ENCODE assay signal across 8 cellular contexts in the genomic region with DNA sequence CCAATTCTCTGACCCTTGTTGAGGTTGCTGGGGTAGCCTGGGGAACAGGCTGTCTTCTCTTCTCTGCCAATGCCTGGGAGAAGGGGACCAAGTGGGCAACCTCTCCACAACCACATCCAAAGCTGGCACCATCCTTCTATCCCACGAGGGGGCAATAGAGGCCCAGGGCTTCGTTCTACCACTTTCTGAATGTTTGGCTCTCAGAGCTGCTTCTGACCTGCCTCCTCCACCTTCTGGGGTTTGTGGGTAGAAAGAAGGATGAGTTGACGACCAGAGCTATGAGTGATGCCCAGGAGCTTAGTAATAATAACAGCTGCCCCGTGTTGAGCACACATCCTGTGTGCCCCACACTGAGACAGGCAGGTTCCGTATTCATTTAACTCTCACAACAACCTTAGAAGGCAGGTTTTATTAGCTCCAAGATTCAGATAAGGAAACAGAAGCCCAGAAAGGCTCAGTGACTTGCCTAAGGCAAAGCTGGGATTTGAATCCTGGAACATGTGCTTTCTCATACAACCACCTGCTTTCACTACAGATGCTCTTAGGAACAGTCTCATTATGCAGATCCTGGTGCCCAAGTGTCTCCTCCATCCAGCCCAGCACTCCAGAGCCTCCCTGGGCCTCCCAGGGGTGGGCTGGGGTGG. TPM values are rescaled to one million over a fixed set of nuclear protein-coding genes. Genes with fewer than 3 reads are reported as not detected.
DNase-seq lines count a peak whose midpoint lies in the region; ATAC-seq and TF ChIP-seq lines count a peak whose summit lies in the region.

No MANE protein-coding gene starts in this region.

- H3K4me3 Mint-ChIP-seq in H9 (no peak overlapping the region), activated B cell treated with CpG ODN at 0.5 μM for 24 hours (no peak overlapping the region)

- no CpG with 5 or more reads among the region's 5 CpGs for WGBS in H9 (ENCODE audit: extremely low coverage, insufficient read length, low lambda C conversion rate)

- H2BK5ac ChIP-seq in H9 (ENCODE audit: insufficient read length, low read length) = no peak overlapping the region

- no peak overlapping the region for H2BK15ac ChIP-seq in H9 (ENCODE audit: low read depth, low read length)

- H3T11ph ChIP-seq in H9 (ENCODE audit: low read length) = no peak overlapping the region

- no peaks in the 10 kb centered on the region for H3K4me1 ChIP-seq in H9 (ENCODE audit: insufficient read depth, low read length)
- peaks cover 6% of the 10 kb centered on the region for H3K4me1 ChIP-seq in mucosa of descending colon (ENCODE audit: low read depth)

- H4K20me1 ChIP-seq in H9 (ENCODE audit: control insufficient read depth, insufficient read depth, insufficient read length) = no peaks in the 10 kb centered on the region

- no peak overlapping the region for H3K56ac ChIP-seq in H9 (ENCODE audit: insufficient read length, low read depth, low read length)

- no peak overlapping the region for H3K4me2 ChIP-seq in H9 (ENCODE audit: insufficient read depth, insufficient read length, low read length)

- H2BK120ac ChIP-seq in H9 (ENCODE audit: low read depth, low read length, poor library complexity, severe bottlenecking) = no peak overlapping the region

- H3K36me3 Mint-ChIP-seq in H9 (ENCODE audit: insufficient read depth in 1 of 3, low read depth in 3 of 3) (peaks cover 0 to 13% (median 2%) of the 10 kb centered on the region in 3 experiments; a peak in 5 of 7 replicates), activated B cell treated with CpG ODN at 0.5 μM for 24 hours (ENCODE audit: low read depth) (no peaks in the 10 kb centered on the region)

- H3K4me1 Mint-ChIP-seq in H9 = peaks cover 3 to 9% of the 10 kb centered on the region in 2 experiments; a peak in 3 of 4 replicates
- peaks cover 15% of the 10 kb centered on the region for H3K4me1 Mint-ChIP-seq in activated B cell treated with CpG ODN at 0.5 μM for 24 hours

- no peak overlapping the region for H4K91ac ChIP-seq in H9 (ENCODE audit: insufficient read length, low read depth, low read length)

- no peak overlapping the region for H3K27ac ChIP-seq in H9 (ENCODE audit: insufficient read length, low read depth, low read length)

- H2AFZ ChIP-seq in H9 (ENCODE audit: low read length) = no peak overlapping the region

- H2AK5ac ChIP-seq in H9 (ENCODE audit: insufficient read length, low read length) = no peak overlapping the region

- H2BK12ac ChIP-seq in H9 (ENCODE audit: insufficient read length, low read depth, low read length) = no peak overlapping the region

- no peak overlapping the region for H3K23ac ChIP-seq in H9 (ENCODE audit: insufficient read length, low read depth, low read length)

- ATAC-seq in activated B cell treated with CpG ODN at 0.5 μM for 24 hours (ENCODE audit: low read depth) (peak; percentile 97), mucosa of descending colon (peak; percentile 89), HG03097 (IDR thresholded peaks at IDR 0.05; ENCODE audit: low FRiP score, unreplicated experiment) (no peak)

- H3K27ac Mint-ChIP-seq in H9 = no peak overlapping the region
- H3K27ac Mint-ChIP-seq in activated B cell treated with CpG ODN at 0.5 μM for 24 hours = peak overlapping the region; percentile 79

- H3K9me3 Mint-ChIP-seq in H9 (no peaks in the 10 kb centered on the region), activated B cell treated with CpG ODN at 0.5 μM for 24 hours (no peaks in the 10 kb centered on the region)

- CTCF ChIA-PET in activated B cell treated with CpG ODN at 0.5 μM for 24 hours (lab: Charles Lee) = interaction anchor here (0.6 to 4.7 kb wide), 50 partner anchors 9 to 687 kb away, joined by 3 to 129 read pairs (median 5); partner anchors contain the start of genes HSF5, MTMR4, RNF43 and SUPT4H1

- H3K14ac ChIP-seq in H9 (ENCODE audit: insufficient read depth, low read length) = no peak overlapping the region

- H3K9ac ChIP-seq in H9 (ENCODE audit: extremely low read depth, insufficient read length, low read length) = no peak overlapping the region

- H3K4me3 ChIP-seq in choroid plexus epithelial cell (ENCODE audit: low read depth, low read length) = no peak overlapping the region
- H3K4me3 ChIP-seq in mucosa of descending colon = no peak overlapping the region

- H3K9me3 ChIP-seq in H9 (ENCODE audit: control insufficient read depth, low read depth, low read length) (no peaks in the 10 kb centered on the region), mucosa of descending colon (no peaks in the 10 kb centered on the region)

- intact Hi-C loops in activated B cell treated with CpG ODN at 0.5 μM for 24 hours (cut with micrococcal nuclease) (loop anchor here (1.0 kb wide), 8 partner anchors 12 to 201 kb away; partner anchors contain the start of genes RNF43 and SUPT4H1), mucosa of descending colon (cut with DNase I, micrococcal nuclease) (loop anchor here in 1 of 2 donors (1.0 kb wide), 1 partner anchor 130 kb away; no protein-coding TSS in a partner anchor)

- DNase-seq in EH (ENCODE audit: low read depth) = peak; percentile 80
- peak; percentile 83 for DNase-seq in H9
- peak; percentile 69 for DNase-seq in NCI-H2107 treated with DMSO at 0.1 percent for 48 hours (lab: John Stamatoyannopoulos, UW; ENCODE audit: unreplicated experiment)
- peak; percentile 55 for DNase-seq in activated B cell treated with CpG ODN at 0.5 μM for 24 hours
- DNase-seq in choroid plexus epithelial cell (ENCODE audit: low read depth) = peak; percentile 61
- DNase-seq in mucosa of descending colon = peak in 2 of 3 donors; percentile 65 to 74
- DNase-seq in stromal cell of bone marrow (ENCODE audit: low read depth) = peak; percentile 34

- no peaks in the 10 kb centered on the region for H3K79me2 ChIP-seq in H9 (ENCODE audit: insufficient read depth, low read length)

- POLR2A ChIA-PET in activated B cell treated with CpG ODN at 0.5 μM for 24 hours (lab: Charles Lee) = interaction anchor here (0.8 to 27.9 kb wide), 17 partner anchors 9 to 342 kb away, joined by 3 to 3007 read pairs (median 7); partner anchors contain the start of genes HSF5, MTMR4, RNF43 and SUPT4H1

- TF ChIP-seq CTCF in H9 (conservative IDR thresholded peaks at IDR 0.05) = peak; percentile 81
- no peak for TF ChIP-seq CTCF in activated B cell treated with CpG ODN at 0.5 μM for 24 hours (IDR thresholded peaks at IDR 0.05)
- TF ChIP-seq CTCF in choroid plexus epithelial cell (conservative IDR thresholded peaks at IDR 0.05; ENCODE audit: low read depth, low read length) = peak; percentile 79
- peak; percentile 57 for TF ChIP-seq CTCF in mucosa of descending colon (IDR thresholded peaks at IDR 0.05)

- H4K5ac ChIP-seq in H9 (ENCODE audit: insufficient read length, low read depth, low read length) = no peak overlapping the region

- H3K36me3 ChIP-seq in mucosa of descending colon (ENCODE audit: low read depth) = no peaks in the 10 kb centered on the region

- no peaks in the 10 kb centered on the region for H3K79me1 ChIP-seq in H9 (ENCODE audit: insufficient read depth, low read depth, low read length, poor library complexity, severe bottlenecking)

- no peak overlapping the region for H3K4ac ChIP-seq in H9 (ENCODE audit: low read depth, low read length)

- no peaks in the 10 kb centered on the region for H3K27me3 ChIP-seq in H9 (ENCODE audit: insufficient read depth, low read length)

- no peak overlapping the region for H4K8ac ChIP-seq in H9 (replicated peaks; ENCODE audit: insufficient read length, low read depth, low read length)

- no peak overlapping the region for H3K18ac ChIP-seq in H9 (ENCODE audit: insufficient read length, low read depth, low read length)

- H3K23me2 ChIP-seq in H9 (ENCODE audit: insufficient read length, low read depth, low read length, poor library complexity, severe bottlenecking) = peaks cover 3% of the 10 kb centered on the region

- no peak overlapping the region for H2BK20ac ChIP-seq in H9 (ENCODE audit: low read depth, low read length, poor library complexity, severe bottlenecking)

- H3K27me3 Mint-ChIP-seq in H9 (ENCODE audit: low read depth) = peaks cover 29% of the 10 kb centered on the region
- H3K27me3 Mint-ChIP-seq in activated B cell treated with CpG ODN at 0.5 μM for 24 hours = no peaks in the 10 kb centered on the region

RNA-seq across cellular contexts. Expression of gene TSPOAP1, which starts 11.1 kb away (rescaled TPM):
- total RNA-seq in H9 (2021) (17.3 and 19.0 TPM in 2 replicates), activated B cell treated with CpG ODN at 0.5 μM for 24 hours (16.7 and 22.5 TPM in 2 replicates), mucosa of descending colon (10 to 100 TPM in 1 of 3 donors, 1 to 10 TPM in 2; 5.3 to 27.7 (median 8.3) TPM)

RNA-seq across cellular contexts. Expression of gene SUPT4H1, which starts 34.5 kb away (rescaled TPM):
- total RNA-seq in H9 (2021) (107 and 109 TPM in 2 replicates), activated B cell treated with CpG ODN at 0.5 μM for 24 hours (90.2 and 100 TPM in 2 replicates), mucosa of descending colon (10 to 100 TPM; 57.9 to 79.5 (median 68.9) TPM)

RNA-seq across cellular contexts. Expression of gene MPO, which starts 36.8 kb away (rescaled TPM):
- total RNA-seq in H9 (2021) = not detected in 2 replicates
- not detected in 2 replicates for total RNA-seq in activated B cell treated with CpG ODN at 0.5 μM for 24 hours
- total RNA-seq in mucosa of descending colon = under 1 TPM in 1 of 3 donors, not detected in 2; 0.19 TPM
